ENCODE assay signal across 8 cellular contexts in genomic region chr1:202145325-202146140, GRCh38. TPM values are rescaled to one million over a fixed set of nuclear protein-coding genes. Genes with fewer than 3 reads are reported as not detected.
DNase-seq lines count a peak whose midpoint lies in the region; ATAC-seq and TF ChIP-seq lines count a peak whose summit lies in the region.

No MANE protein-coding gene starts in this region.

- DNase-seq in stimulated activated CD4-positive, alpha-beta T cell treated with anti-CD3 and anti-CD28 coated beads, Interleukin-1b, Interleukin-23, amount 100 ng/mL, for 48 hours, result peak; percentile 58
- DNase-seq in stimulated activated CD4-positive, alpha-beta T cell treated with anti-CD3 and anti-CD28 coated beads, Interleukin-4, amount 100 ng/mL, for 1 hour, result no peak
- peak; percentile 55 to 66 for DNase-seq in activated CD4-positive, alpha-beta T cell treated with anti-CD3 and anti-CD28 coated beads, Interleukin-2, amount 50 U/mL, for 48 hours
- DNase-seq in foreskin keratinocyte, result peak in 1 of 2 donors; percentile 26
- peak; percentile 68 for DNase-seq in stimulated activated CD8-positive, alpha-beta memory T cell treated with anti-CD3 and anti-CD28 coated beads, Interleukin-4, amount 100 ng/mL, for 48 hours
- no peak for DNase-seq in NCI-H2081 treated with DMSO at 0.1 percent for 48 hours (lab: John Stamatoyannopoulos, UW)
- DNase-seq in NCI-H524 (lab: John Stamatoyannopoulos, UW), result no peak

- H3K4me1 ChIP-seq in foreskin keratinocyte, result peaks cover 6% of the 10 kb centered on the region

- ATAC-seq in foreskin keratinocyte (peak; percentile 42), GM21619 (IDR thresholded peaks at IDR 0.05; ENCODE audit: unreplicated experiment) (no peak)

- no peak for TF ChIP-seq CTCF in foreskin keratinocyte (conservative IDR thresholded peaks at IDR 0.05)

- no peaks in the 10 kb centered on the region for H3K27me3 ChIP-seq in foreskin keratinocyte

- no peak overlapping the region for H3K27ac ChIP-seq in foreskin keratinocyte

RNA-seq across cellular contexts. Expression of gene ARL8A, which starts 1.0 kb away (rescaled TPM):
- 21.9 and 26.0 TPM in 2 replicates for total RNA-seq in foreskin keratinocyte
- 28.7 and 28.8 TPM in 2 replicates for polyA plus RNA-seq in foreskin keratinocyte

RNA-seq across cellular contexts. Expression of gene PTPN7, which starts 14.9 kb away (rescaled TPM):
- total RNA-seq in foreskin keratinocyte, result not detected in 2 replicates
- polyA plus RNA-seq in foreskin keratinocyte, result not detected in 2 replicates

RNA-seq across cellular contexts. Expression of gene GPR37L1, which starts 22.8 kb away (rescaled TPM):
- total RNA-seq in foreskin keratinocyte, result 0.03 TPM in 1 of 2 replicates, not detected in the other
- polyA plus RNA-seq in foreskin keratinocyte, result 0.01 and 0.02 TPM in 2 replicates

RNA-seq across cellular contexts. Expression of gene LGR6, which starts 48.1 kb away (rescaled TPM):
- total RNA-seq in foreskin keratinocyte, result 0.21 and 0.78 TPM in 2 replicates
- 0.31 and 0.39 TPM in 2 replicates for polyA plus RNA-seq in foreskin keratinocyte

Comparison
In these comparisons a context has a peak if more than half of its experiments do, and no peak if none do; other contexts are left out.
1. DNase-seq: peak in stimulated activated CD4-positive, alpha-beta T cell treated with anti-CD3 and anti-CD28 coated beads, Interleukin-1b, Interleukin-23, amount 100 ng/mL, for 48 hours (single experiment), activated CD4-positive, alpha-beta T cell treated with anti-CD3 and anti-CD28 coated beads, Interleukin-2, amount 50 U/mL, for 48 hours (2 of 2) and stimulated activated CD8-positive, alpha-beta memory T cell treated with anti-CD3 and anti-CD28 coated beads, Interleukin-4, amount 100 ng/mL, for 48 hours (single experiment); none in stimulated activated CD4-positive, alpha-beta T cell treated with anti-CD3 and anti-CD28 coated beads, Interleukin-4, amount 100 ng/mL, for 1 hour (single experiment), NCI-H2081 treated with DMSO at 0.1 percent for 48 hours (single experiment) and NCI-H524 (0 of 2).